ENCODE assay signal across 16 cellular contexts in genomic region chr20:47067776-47068175, GRCh38.
"Had no signal": no experiment of that assay in that cellular context is flagged by ENCODE, and none has a peak within 500 bp of the region (broad histone marks: within the 10 kb centered on the region; RNA-seq: fewer than 3 reads in every experiment).

No MANE protein-coding gene starts in this region.

- H3K36me3 Mint-ChIP-seq: activated naive CD8-positive, alpha-beta T cell treated with anti-CD3 and anti-CD28 coated beads for 36 hours; immature natural killer cell had no signal

- H3K36me3 ChIP-seq: gastrocnemius medialis, heart left ventricle had no signal

- H3K27me3 ChIP-seq: dorsolateral prefrontal cortex, gastrocnemius medialis, heart left ventricle had no signal

- H3K4me3 Mint-ChIP-seq: activated CD4-positive, alpha-beta memory T cell treated with anti-CD3 and anti-CD28 coated beads, Interleukin-2, amount 10 ng/mL, durations not matched to agents 7 days and 5 days; activated naive CD8-positive, alpha-beta T cell treated with anti-CD3 and anti-CD28 coated beads for 36 hours; activated T-cell treated with anti-CD3 and anti-CD28 coated beads, Interleukin-2, amount 50 U/mL, for 72 hours; endodermal cell; immature natural killer cell; nephron; stimulated activated memory B cell treated with anti-CD40 and anti-IgM and Interleukin-4, amounts not matched to agents 10 μg/mL and 1 μg/mL and 100 μg/mL, for 72 hours had no signal

- H3K27ac ChIP-seq: dorsolateral prefrontal cortex, gastrocnemius medialis, heart left ventricle had no signal

- H3K4me1 Mint-ChIP-seq: activated CD4-positive, alpha-beta memory T cell treated with anti-CD3 and anti-CD28 coated beads, Interleukin-2, amount 10 ng/mL, durations not matched to agents 7 days and 5 days; activated naive CD8-positive, alpha-beta T cell treated with anti-CD3 and anti-CD28 coated beads for 36 hours; endodermal cell; immature natural killer cell; stimulated activated memory B cell treated with anti-CD40 and anti-IgM and Interleukin-4, amounts not matched to agents 10 μg/mL and 1 μg/mL and 100 μg/mL, for 72 hours had no signal

- DNase-seq: activated CD4-positive, alpha-beta memory T cell treated with anti-CD3 and anti-CD28 coated beads, Interleukin-2, amount 10 ng/mL, durations not matched to agents 7 days and 5 days; activated CD4-positive, alpha-beta T cell treated with anti-CD3 and anti-CD28 coated beads for 4 hours; activated gamma-delta T cell treated with Interleukin-2 at 50 U/mL for 16 hours; activated naive CD8-positive, alpha-beta T cell treated with anti-CD3 and anti-CD28 coated beads for 36 hours; activated T-cell treated with anti-CD3 and anti-CD28 coated beads, Interleukin-2, amount 50 U/mL, for 72 hours; dorsolateral prefrontal cortex; endodermal cell; gastrocnemius medialis; heart left ventricle; immature natural killer cell; nucleus accumbens; posterior cingulate gyrus; retina; stimulated activated CD4-positive, alpha-beta T cell treated with anti-CD3 and anti-CD28 coated beads, Interleukin-2, amount 100 ng/mL, for 48 hours had no signal

- H3K4me3 ChIP-seq: dorsolateral prefrontal cortex, gastrocnemius medialis, heart left ventricle had no signal

- H3K4me1 ChIP-seq: gastrocnemius medialis had no signal

- ATAC-seq: activated T-cell treated with anti-CD3 and anti-CD28 coated beads, Interleukin-2, amount 50 U/mL, for 72 hours; gastrocnemius medialis; heart left ventricle; stimulated activated memory B cell treated with anti-CD40 and anti-IgM and Interleukin-4, amounts not matched to agents 10 μg/mL and 1 μg/mL and 100 μg/mL, for 72 hours had no signal
